In genomic region chr16:89581045-89581695, GRCh38 we compare ENCODE assay signal across 11 cellular contexts. TPM values are rescaled to one million over a fixed set of nuclear protein-coding genes. Genes with fewer than 3 reads are reported as not detected.
DNase-seq lines count a peak whose midpoint lies in the region; ATAC-seq, FAIRE-seq and TF ChIP-seq lines count a peak whose summit lies in the region.
"Had no signal": no experiment of that assay in that cellular context is flagged by ENCODE, and none has a peak within 500 bp of the region (broad histone marks: within the 10 kb centered on the region; RNA-seq: fewer than 3 reads in every experiment).

No MANE protein-coding gene starts in this region.

- TF ChIP-seq CTCF in bronchial epithelial cell (IDR thresholded peaks at IDR 0.05; ENCODE audit: insufficient read depth, low read length, severe bottlenecking) = no peak

- no peak for TF ChIP-seq EP300 in Ishikawa (IDR thresholded peaks at IDR 0.05; ENCODE audit: borderline replicate concordance)

- H3K4me3 ChIP-seq in bronchial epithelial cell (ENCODE audit: low read depth, low read length) = no peak overlapping the region

- peak; percentile 96 for FAIRE-seq in bronchial epithelial cell (lab: Jason Lieb, UNC)

- H3K36me3 ChIP-seq in bronchial epithelial cell (ENCODE audit: control insufficient read depth, insufficient read depth, low read length) = no peaks in the 10 kb centered on the region

- no peak for TF ChIP-seq RAD21 in Ishikawa (IDR thresholded peaks at IDR 0.05; ENCODE audit: low read depth)

- ATAC-seq in esophagus mucosa = no peak

- peaks cover 2% of the 10 kb centered on the region for H3K27me3 ChIP-seq in bronchial epithelial cell (ENCODE audit: control insufficient read depth, insufficient read depth, low read length)

- DNase-seq in AG20443 (ENCODE audit: low spot score) (peak; percentile 96), bronchial epithelial cell (ENCODE audit: low read depth) (peak; percentile 71), lung microvascular endothelial cell (ENCODE audit: low read depth in 2 of 2) (peak; percentile 94 to 96), hippocampal formation (lab: John Stamatoyannopoulos, UW) (no peak), DMS 273 treated with DMSO at 0.1 percent for 48 hours (lab: John Stamatoyannopoulos, UW) (no peak), NCI-H1105 (lab: John Stamatoyannopoulos, UW) (no peak)
- DNase-seq: NCI-H1930; SHP77 treated with DMSO at 0.1 percent for 48 hours; stimulated activated CD4-positive, alpha-beta T cell treated with anti-CD3 and anti-CD28 coated beads, Interleukin-4, amount 100 ng/mL, for 24 hours had no signal

TF ChIP-seq in Ishikawa, 13 proteins besides CTCF, POLR2A, EP300 and RAD21:
- peak; percentile 71; the same call in 1 of the 2 replicates for TF ChIP-seq TEAD4 (IDR thresholded peaks at IDR 0.05)
- no peak for TF ChIP-seq TAF1 (IDR thresholded peaks at IDR 0.05; ENCODE audit: low read depth)

RNA-seq across cellular contexts. Expression of gene CPNE7, which starts 5.6 kb away (rescaled TPM):
- total RNA-seq in bronchial epithelial cell = 0.38 and 1.1 TPM in 2 replicates
- total RNA-seq in lung microvascular endothelial cell = 1.2 and 3.5 TPM in 2 replicates
- 1.0 TPM for total RNA-seq in esophagus mucosa

RNA-seq across cellular contexts. Expression of gene RPL13, which starts 20.7 kb away (rescaled TPM):
- total RNA-seq in bronchial epithelial cell = 4,140 and 4,913 TPM in 2 replicates
- total RNA-seq in lung microvascular endothelial cell = 2,557 and 4,242 TPM in 2 replicates
- total RNA-seq in esophagus mucosa = 2,146 TPM

RNA-seq across cellular contexts. Expression of gene DPEP1, which starts 32.3 kb away (rescaled TPM):
- 0.26 TPM in 1 of 2 replicates, not detected in the other for total RNA-seq in bronchial epithelial cell
- 0.20 and 0.44 TPM in 2 replicates for total RNA-seq in lung microvascular endothelial cell
- not detected for total RNA-seq in esophagus mucosa

Comparison
In these comparisons a context has a peak if more than half of its experiments do, and no peak if none do; other contexts are left out.
1. DNase-seq: peak in AG20443 (single experiment), bronchial epithelial cell (single experiment) and lung microvascular endothelial cell (2 of 2); none in hippocampal formation (0 of 2), DMS 273 treated with DMSO at 0.1 percent for 48 hours (single experiment) and NCI-H1105 (single experiment).